In genomic region chr1:197041486-197042353, GRCh38 we compare ENCODE assay signal across 18 cellular contexts. TPM values are rescaled to one million over a fixed set of nuclear protein-coding genes. Genes with fewer than 3 reads are reported as not detected.
DNase-seq lines count a peak whose midpoint lies in the region; ATAC-seq, FAIRE-seq and TF ChIP-seq lines count a peak whose summit lies in the region.
"Had no signal": no experiment of that assay in that cellular context is flagged by ENCODE, and none has a peak within 500 bp of the region (broad histone marks: within the 10 kb centered on the region; RNA-seq: fewer than 3 reads in every experiment).

No MANE protein-coding gene starts in this region.

- no peak for TF ChIP-seq CTCF in MM.1S (IDR thresholded peaks at IDR 0.05; ENCODE audit: low read length)

- 0 out of 2 replicates have a peak, but pooled peaks cover 5% of the 10 kb centered on the region for H3F3A ChIP-seq in MM.1S (ENCODE audit: insufficient read depth, low read length)

- no peaks in the 10 kb centered on the region for H4K20me1 ChIP-seq in MM.1S (ENCODE audit: insufficient read depth, low read length)

- no peaks in the 10 kb centered on the region for H3K9me2 ChIP-seq in MM.1S (replicated peaks; ENCODE audit: insufficient read depth, low read length)

- TF ChIP-seq POLR2A in GM12892 (IDR thresholded peaks at IDR 0.05; ENCODE audit: low read depth, low read length) = no peak

- no peak overlapping the region for H3K27ac ChIP-seq in MM.1S (ENCODE audit: low read length)
- H3K27ac ChIP-seq: prostate gland had no signal

- ATAC-seq in GM21381 (IDR thresholded peaks at IDR 0.05; ENCODE audit: unreplicated experiment) (peak; percentile 72), HG03025 (IDR thresholded peaks at IDR 0.05; ENCODE audit: low FRiP score, unreplicated experiment) (peak; percentile 86)
- ATAC-seq: stimulated activated naive B cell treated with anti-CD40 and anti-IgM and Interleukin-4, amounts not matched to agents 10 μg/mL and 1 μg/mL and 100 μg/mL, for 72 hours had no signal

- H3K4me2 ChIP-seq in MM.1S (ENCODE audit: low read depth, low read length) = peak overlapping the region; percentile 56

- no peaks in the 10 kb centered on the region for H3K79me2 ChIP-seq in MM.1S (ENCODE audit: low read length)

- DNase-seq in GM12892 (ENCODE audit: insufficient read length) (no peak), MM.1S (peak; percentile 79), AML-193 (lab: John Stamatoyannopoulos, UW) (no peak), H7 (no peak), NOMO-1 (lab: John Stamatoyannopoulos, UW; ENCODE audit: unreplicated experiment in 2 of 2) (no peak)
- no peak for DNase-seq in stimulated activated CD4-positive, alpha-beta T cell treated with anti-CD3 and anti-CD28 coated beads, Interleukin-15, amount 100 ng/mL, for 24 hours
- DNase-seq: ACHN; activated CD4-positive, CD25-positive, alpha-beta regulatory T cell; activated T-cell treated with anti-CD3 and anti-CD28 coated beads, Interleukin-2, amount 50 U/mL, for 1 hour; DMS153; NCI-H526 treated with DMSO at 0.1 percent for 48 hours; stimulated activated naive B cell treated with anti-CD40 and anti-IgM and Interleukin-4, amounts not matched to agents 10 μg/mL and 1 μg/mL and 100 μg/mL, for 72 hours had no signal

- no peak overlapping the region for H3K9ac ChIP-seq in MM.1S (ENCODE audit: low read length)

- no peaks in the 10 kb centered on the region for H3K9me3 ChIP-seq in MM.1S (replicated peaks; ENCODE audit: insufficient read depth, low read length)
- H3K9me3 ChIP-seq: prostate gland had no signal

- H3K36me3 ChIP-seq in MM.1S (replicated peaks; ENCODE audit: insufficient read depth, low read length) = no peaks in the 10 kb centered on the region
- H3K36me3 ChIP-seq in H7 (replicated peaks; ENCODE audit: control insufficient read depth, insufficient read depth, low read length) = no peaks in the 10 kb centered on the region
- H3K36me3 ChIP-seq: prostate gland had no signal

- H2AFZ ChIP-seq in MM.1S (ENCODE audit: low read length) = no peak overlapping the region

- peak; percentile 38 for FAIRE-seq in GM12892 (lab: Jason Lieb, UNC)
- FAIRE-seq: islet of Langerhans had no signal

- H3K27me3 ChIP-seq in MM.1S (replicated peaks; ENCODE audit: insufficient read depth, low read length) (peaks cover 26% of the 10 kb centered on the region), H7 (ENCODE audit: control insufficient read depth, insufficient read depth, low read length) (no peaks in the 10 kb centered on the region)

- H3K4me3 ChIP-seq in MM.1S (ENCODE audit: low read length) (peak overlapping the region; percentile 26), H7 (ENCODE audit: insufficient read depth, low read depth, low read length) (no peak overlapping the region)
- H3K4me3 ChIP-seq: prostate gland had no signal

- peaks cover 5% of the 10 kb centered on the region; the same call in 1 of the 2 replicates for H3K4me1 ChIP-seq in MM.1S (ENCODE audit: low read length)
- H3K4me1 ChIP-seq: prostate gland had no signal

RNA-seq across cellular contexts. Expression of gene F13B, which starts 25.3 kb away (rescaled TPM):
- polyA plus RNA-seq in GM12892 (2012; ENCODE audit: missing spikeins) = not detected
- total RNA-seq in H7 (2014; rRNA removed; shearing (Covaris generic)) = not detected in 2 replicates
- total RNA-seq: dermis microvascular lymphatic vessel endothelial cell, prostate gland, SK-MEL-5 had no signal
